8 cellular contexts compared by ENCODE assay signal in genomic region chr22:22422629-22423112, GRCh38.
DNase-seq lines count a peak whose midpoint lies in the region; ATAC-seq and TF ChIP-seq lines count a peak whose summit lies in the region.

No MANE protein-coding gene starts in this region.

- no peaks in the 10 kb centered on the region for H3K36me3 Mint-ChIP-seq in IgD-negative memory B cell
- H3K36me3 Mint-ChIP-seq in activated naive CD4-positive, alpha-beta T cell treated with anti-CD3 and anti-CD28 coated beads, Interleukin-2, amount 10 ng/mL, durations not matched to agents 7 days and 5 days, result no peaks in the 10 kb centered on the region

- H3K9me3 ChIP-seq in SJSA1 (replicated peaks) (no peaks in the 10 kb centered on the region), spleen (no peaks in the 10 kb centered on the region)

- H3K4me3 ChIP-seq in SJSA1, result no peak overlapping the region
- no peak overlapping the region for H3K4me3 ChIP-seq in spleen

- intact Hi-C loops in left ventricle myocardium superior (cut with micrococcal nuclease) (no loop called here), spleen (cut with DNase I; ENCODE audit: low total_unique reads) (no loop called here)

- ATAC-seq in GM21717 (IDR thresholded peaks at IDR 0.05; ENCODE audit: unreplicated experiment), result peak; percentile 87
- ATAC-seq in left ventricle myocardium superior, result peak; percentile 27

- H3K4me1 ChIP-seq in SJSA1 (replicated peaks) (no peaks in the 10 kb centered on the region), spleen (peaks cover 4 to 60% (median 18%) of the 10 kb centered on the region in 6 donors)

- H3K4me3 Mint-ChIP-seq in IgD-negative memory B cell, result peak overlapping the region in 3 of 4 donors; percentile 8 to 71 (median 27)
- no peak overlapping the region for H3K4me3 Mint-ChIP-seq in activated naive CD4-positive, alpha-beta T cell treated with anti-CD3 and anti-CD28 coated beads, Interleukin-2, amount 10 ng/mL, durations not matched to agents 7 days and 5 days

- WGBS in spleen, 5 donors, result 0 to 2% (median 1%) methylated on average over 6 of the region's 6 CpGs

- no peak for TF ChIP-seq POLR2A in spleen (IDR thresholded peaks at IDR 0.05)

- peaks cover 34 to 47% (median 37%) of the 10 kb centered on the region in 3 donors for H3K4me1 Mint-ChIP-seq in IgD-negative memory B cell
- no peaks in the 10 kb centered on the region for H3K4me1 Mint-ChIP-seq in activated naive CD4-positive, alpha-beta T cell treated with anti-CD3 and anti-CD28 coated beads, Interleukin-2, amount 10 ng/mL, durations not matched to agents 7 days and 5 days

- H3K36me3 ChIP-seq in SJSA1 (no peaks in the 10 kb centered on the region), spleen (no peaks in the 10 kb centered on the region)

- H3K9me3 Mint-ChIP-seq in IgD-negative memory B cell, result no peaks in the 10 kb centered on the region
- no peaks in the 10 kb centered on the region for H3K9me3 Mint-ChIP-seq in activated naive CD4-positive, alpha-beta T cell treated with anti-CD3 and anti-CD28 coated beads, Interleukin-2, amount 10 ng/mL, durations not matched to agents 7 days and 5 days

- H3K27me3 Mint-ChIP-seq in IgD-negative memory B cell, result peaks cover 2% of the 10 kb centered on the region
- peaks cover 34% of the 10 kb centered on the region for H3K27me3 Mint-ChIP-seq in activated naive CD4-positive, alpha-beta T cell treated with anti-CD3 and anti-CD28 coated beads, Interleukin-2, amount 10 ng/mL, durations not matched to agents 7 days and 5 days

- H3K27ac ChIP-seq in SJSA1, result no peak overlapping the region
- H3K27ac ChIP-seq in spleen, result no peak overlapping the region

- in situ Hi-C loops in G401 (cut with HindIII; ENCODE audit: low sequenced_read_pairs), result no loop called here

- H3K27me3 ChIP-seq in SJSA1 (replicated peaks) (peaks cover 56% of the 10 kb centered on the region), spleen (replicated peaks in 1 of 7) (peaks cover 0 to 11% (median 0%) of the 10 kb centered on the region in 7 donors)

- peak in 10 of 11 experiments; percentile 47 to 76 (median 66) for TF ChIP-seq CTCF in spleen (IDR thresholded peaks at IDR 0.05 in 8 of 11, conservative IDR thresholded peaks at IDR 0.05 in 3 of 11)

- CTCF ChIA-PET in activated naive CD4-positive, alpha-beta T cell treated with anti-CD3 and anti-CD28 coated beads, Interleukin-2, amount 10 ng/mL, durations not matched to agents 7 days and 5 days (lab: Charles Lee), result interaction anchor here (1.0 to 1.4 kb wide), 5 partner anchors 8 to 216 kb away, joined by 3 to 8 read pairs (median 4); no protein-coding TSS in a partner anchor

- DNase-seq in G401 (ENCODE audit: low spot score), result peak; percentile 46
- DNase-seq in SJSA1 (ENCODE audit: low read depth in 1 of 2, low spot score in 2 of 2), result peak; percentile 11 to 63
- peak; percentile 81 for DNase-seq in activated naive CD4-positive, alpha-beta T cell treated with anti-CD3 and anti-CD28 coated beads, Interleukin-2, amount 10 ng/mL, durations not matched to agents 7 days and 5 days
- peak; percentile 75 for DNase-seq in left ventricle myocardium superior
- DNase-seq in spleen, result peak; percentile 93
- DNase-seq in NCI-H1048 (lab: John Stamatoyannopoulos, UW), result no peak

- H3K27ac Mint-ChIP-seq in IgD-negative memory B cell, result peak overlapping the region; percentile 52 to 75 (median 59)
- H3K27ac Mint-ChIP-seq in activated naive CD4-positive, alpha-beta T cell treated with anti-CD3 and anti-CD28 coated beads, Interleukin-2, amount 10 ng/mL, durations not matched to agents 7 days and 5 days, result no peak overlapping the region
